8 cellular contexts compared by ENCODE assay signal in genomic region chr21:29300547-29301138, GRCh38. TPM values are rescaled to one million over a fixed set of nuclear protein-coding genes. Genes with fewer than 3 reads are reported as not detected.
DNase-seq lines count a peak whose midpoint lies in the region; TF ChIP-seq lines count a peak whose summit lies in the region.

No MANE protein-coding gene starts in this region.

- no peaks in the 10 kb centered on the region for H3K9me3 Mint-ChIP-seq in HFFc6

- no peak overlapping the region for H3K9ac ChIP-seq in rectal smooth muscle tissue (ENCODE audit: low read length)

- no peaks in the 10 kb centered on the region; the same call in 1 of the 2 replicates for H3K27me3 Mint-ChIP-seq in HFFc6 (ENCODE audit: insufficient read depth)

- no peak for TF ChIP-seq CTCF in HFFc6 (IDR thresholded peaks at IDR 0.05)

- H3K27ac ChIP-seq in epithelial cell of prostate = peak overlapping the region; percentile 92
- peak overlapping the region; percentile 89 for H3K27ac ChIP-seq in rectal smooth muscle tissue (ENCODE audit: low read depth, low read length)

- peaks cover 66% of the 10 kb centered on the region for H3K4me1 Mint-ChIP-seq in HFFc6 (ENCODE audit: low read depth)

- peak overlapping the region; percentile 92 for H3K4me3 Mint-ChIP-seq in HFFc6

- H3K27ac Mint-ChIP-seq in HFFc6 = peak overlapping the region; percentile 96

- H3K36me3 ChIP-seq in rectal smooth muscle tissue (ENCODE audit: control insufficient read depth, insufficient read depth, low read length) = no peaks in the 10 kb centered on the region

- DNase-seq in NCI-H510A treated with DMSO at 0.1 percent for 48 hours (lab: John Stamatoyannopoulos, UW) (peak; percentile 29), NCI-H510A (lab: John Stamatoyannopoulos, UW) (no peak), HFFc6 (no peak), NCI-H69 (lab: John Stamatoyannopoulos, UW) (peak; percentile 31), epithelial cell of prostate (ENCODE audit: low read depth, low spot score) (no peak), SKM-1 (lab: John Stamatoyannopoulos, UW; ENCODE audit: unreplicated experiment) (no peak)
- no peak for DNase-seq in stimulated activated CD4-positive, alpha-beta T cell treated with anti-CD3 and anti-CD28 coated beads, Interleukin-1b, Interleukin-23, amount 100 ng/mL, for 48 hours

- peaks cover 17% of the 10 kb centered on the region for H3K36me3 Mint-ChIP-seq in HFFc6 (ENCODE audit: low read depth)

- H3K27me3 ChIP-seq in rectal smooth muscle tissue (ENCODE audit: control insufficient read depth, insufficient read depth, low read length) = no peaks in the 10 kb centered on the region

- H3K4me3 ChIP-seq in rectal smooth muscle tissue (ENCODE audit: low read length) = peak overlapping the region; percentile 84

- H3K4me1 ChIP-seq in rectal smooth muscle tissue (ENCODE audit: control insufficient read depth, insufficient read depth, low read length) = peaks cover 14% of the 10 kb centered on the region

RNA-seq across cellular contexts. Expression of gene BACH1, which starts 1.9 kb away (rescaled TPM):
- total RNA-seq in HFFc6 (2021; fragmentation: NEBNext Ultra II Directional; extraction: Animal tissue kit (Norgen Biotek cat#: 25700)) = 10 to 100 TPM; 47.3 to 53.5 (median 53.1) TPM

Comparison
In these comparisons a context has a peak if more than half of its experiments do, and no peak if none do; other contexts are left out.
1. DNase-seq: peak in NCI-H510A treated with DMSO at 0.1 percent for 48 hours (single experiment) and NCI-H69 (single experiment); none in NCI-H510A (single experiment), HFFc6 (single experiment), epithelial cell of prostate (single experiment), stimulated activated CD4-positive, alpha-beta T cell treated with anti-CD3 and anti-CD28 coated beads, Interleukin-1b, Interleukin-23, amount 100 ng/mL, for 48 hours (single experiment) and SKM-1 (single experiment).